Comparison of ENCODE assay signal across 14 cellular contexts in genomic region chr5:134071850-134072207, GRCh38. TPM values are rescaled to one million over a fixed set of nuclear protein-coding genes. Genes with fewer than 3 reads are reported as not detected.
DNase-seq lines count a peak whose midpoint lies in the region; ATAC-seq lines count a peak whose summit lies in the region.
"Had no signal": no experiment of that assay in that cellular context is flagged by ENCODE, and none has a peak within 500 bp of the region (broad histone marks: within the 10 kb centered on the region; RNA-seq: fewer than 3 reads in every experiment).

No MANE protein-coding gene starts in this region.

- no peaks in the 10 kb centered on the region for H3K36me3 ChIP-seq in effector memory CD4-positive, alpha-beta T cell (ENCODE audit: control insufficient read depth, insufficient read depth, low read length)
- H3K36me3 ChIP-seq: breast epithelium, esophagus muscularis mucosa had no signal

- peaks cover 64% of the 10 kb centered on the region for H3K4me1 Mint-ChIP-seq in activated naive CD4-positive, alpha-beta T cell treated with anti-CD3 and anti-CD28 coated beads, Interleukin-2, amount 10 ng/mL, durations not matched to agents 7 days and 5 days
- H3K4me1 Mint-ChIP-seq in IgD-negative memory B cell: peaks cover 0 to 9% (median 0%) of the 10 kb centered on the region in 3 donors
- peaks cover 13 to 17% of the 10 kb centered on the region in 2 donors for H3K4me1 Mint-ChIP-seq in stimulated activated naive B cell treated with anti-CD40 and anti-IgM and Interleukin-4, amounts not matched to agents 10 μg/mL and 1 μg/mL and 100 μg/mL, for 72 hours

- H3K27ac Mint-ChIP-seq in activated naive CD4-positive, alpha-beta T cell treated with anti-CD3 and anti-CD28 coated beads, Interleukin-2, amount 10 ng/mL, durations not matched to agents 7 days and 5 days: peak overlapping the region; percentile 22
- no peak overlapping the region for H3K27ac Mint-ChIP-seq in IgD-negative memory B cell
- no peak overlapping the region for H3K27ac Mint-ChIP-seq in stimulated activated naive B cell treated with anti-CD40 and anti-IgM and Interleukin-4, amounts not matched to agents 10 μg/mL and 1 μg/mL and 100 μg/mL, for 72 hours

- peaks cover 22% of the 10 kb centered on the region for H3K4me1 ChIP-seq in effector memory CD4-positive, alpha-beta T cell (ENCODE audit: control insufficient read depth, insufficient read depth, low read length, poor library complexity, severe bottlenecking)
- H3K4me1 ChIP-seq: breast epithelium had no signal

- H3K9me3 ChIP-seq in effector memory CD4-positive, alpha-beta T cell (ENCODE audit: control insufficient read depth, low read length): no peaks in the 10 kb centered on the region
- H3K9me3 ChIP-seq: breast epithelium, esophagus muscularis mucosa, SK-N-SH had no signal

- ATAC-seq in stimulated activated naive B cell treated with anti-CD40 and anti-IgM and Interleukin-4, amounts not matched to agents 10 μg/mL and 1 μg/mL and 100 μg/mL, for 72 hours (replicated peaks): peak; percentile 16 to 19
- ATAC-seq in HG03045 (IDR thresholded peaks at IDR 0.05; ENCODE audit: unreplicated experiment): no peak

- H3K36me3 Mint-ChIP-seq in activated naive CD4-positive, alpha-beta T cell treated with anti-CD3 and anti-CD28 coated beads, Interleukin-2, amount 10 ng/mL, durations not matched to agents 7 days and 5 days: no peaks in the 10 kb centered on the region
- H3K36me3 Mint-ChIP-seq in IgD-negative memory B cell: peaks cover 3% of the 10 kb centered on the region
- H3K36me3 Mint-ChIP-seq in stimulated activated naive B cell treated with anti-CD40 and anti-IgM and Interleukin-4, amounts not matched to agents 10 μg/mL and 1 μg/mL and 100 μg/mL, for 72 hours: no peaks in the 10 kb centered on the region

- peak overlapping the region; percentile 9 for H3K27ac ChIP-seq in effector memory CD4-positive, alpha-beta T cell (ENCODE audit: insufficient read depth, low read length, poor library complexity, severe bottlenecking)
- H3K27ac ChIP-seq: esophagus muscularis mucosa had no signal

- DNase-seq in activated naive CD4-positive, alpha-beta T cell treated with anti-CD3 and anti-CD28 coated beads, Interleukin-2, amount 10 ng/mL, durations not matched to agents 7 days and 5 days: no peak
- DNase-seq in activated naive CD4-positive, alpha-beta T cell (lab: John Stamatoyannopoulos, UW): no peak
- DNase-seq in effector memory CD4-positive, alpha-beta T cell: no peak
- no peak for DNase-seq in stimulated activated naive B cell treated with anti-CD40 and anti-IgM and Interleukin-4, amounts not matched to agents 10 μg/mL and 1 μg/mL and 100 μg/mL, for 72 hours
- no peak for DNase-seq in occipital lobe (lab: John Stamatoyannopoulos, UW)
- DNase-seq in NCI-H446 treated with DMSO at 0.1 percent for 48 hours (lab: John Stamatoyannopoulos, UW): no peak
- DNase-seq: NCI-H1048, NCI-H748 treated with DMSO at 0.1 percent for 48 hours, SK-N-SH had no signal

- H3K9me3 Mint-ChIP-seq in activated naive CD4-positive, alpha-beta T cell treated with anti-CD3 and anti-CD28 coated beads, Interleukin-2, amount 10 ng/mL, durations not matched to agents 7 days and 5 days: no peaks in the 10 kb centered on the region
- no peaks in the 10 kb centered on the region for H3K9me3 Mint-ChIP-seq in IgD-negative memory B cell
- no peaks in the 10 kb centered on the region for H3K9me3 Mint-ChIP-seq in stimulated activated naive B cell treated with anti-CD40 and anti-IgM and Interleukin-4, amounts not matched to agents 10 μg/mL and 1 μg/mL and 100 μg/mL, for 72 hours

- H3K27me3 Mint-ChIP-seq in activated naive CD4-positive, alpha-beta T cell treated with anti-CD3 and anti-CD28 coated beads, Interleukin-2, amount 10 ng/mL, durations not matched to agents 7 days and 5 days: peaks cover 10% of the 10 kb centered on the region
- H3K27me3 Mint-ChIP-seq in IgD-negative memory B cell: peaks cover 5% of the 10 kb centered on the region
- peaks cover 4 to 36% of the 10 kb centered on the region in 2 donors for H3K27me3 Mint-ChIP-seq in stimulated activated naive B cell treated with anti-CD40 and anti-IgM and Interleukin-4, amounts not matched to agents 10 μg/mL and 1 μg/mL and 100 μg/mL, for 72 hours

- CTCF ChIA-PET in activated naive CD4-positive, alpha-beta T cell treated with anti-CD3 and anti-CD28 coated beads, Interleukin-2, amount 10 ng/mL, durations not matched to agents 7 days and 5 days (lab: Charles Lee): interaction anchor here (1.0 to 4.3 kb wide), 8 partner anchors 14 to 74 kb away, joined by 3 to 40 read pairs (median 7); no protein-coding TSS in a partner anchor

- H3K27me3 ChIP-seq in effector memory CD4-positive, alpha-beta T cell (replicated peaks; ENCODE audit: control insufficient read depth, insufficient read depth, low read length, poor library complexity, severe bottlenecking): no peaks in the 10 kb centered on the region
- H3K27me3 ChIP-seq: breast epithelium had no signal

- H3K4me3 Mint-ChIP-seq in activated naive CD4-positive, alpha-beta T cell treated with anti-CD3 and anti-CD28 coated beads, Interleukin-2, amount 10 ng/mL, durations not matched to agents 7 days and 5 days: peak overlapping the region; percentile 53
- peak overlapping the region in 3 of 4 donors; percentile 57 to 83 (median 80) for H3K4me3 Mint-ChIP-seq in IgD-negative memory B cell
- H3K4me3 Mint-ChIP-seq in stimulated activated naive B cell treated with anti-CD40 and anti-IgM and Interleukin-4, amounts not matched to agents 10 μg/mL and 1 μg/mL and 100 μg/mL, for 72 hours: peak overlapping the region in 1 of 2 donors; percentile 81

- peak overlapping the region; percentile 73 for H3K4me3 ChIP-seq in effector memory CD4-positive, alpha-beta T cell (ENCODE audit: insufficient read depth, low read depth, low read length, poor library complexity, severe bottlenecking)
- H3K4me3 ChIP-seq: lung had no signal

RNA-seq across cellular contexts. Expression of gene TCF7, which starts 42.7 kb away (rescaled TPM):
- polyA plus RNA-seq in IgD-negative memory B cell: 41.7 TPM
- not detected for total RNA-seq in occipital lobe
